ENCODE assay signal across 8 cellular contexts in genomic region chr22:42855726-42856125, GRCh38. TPM values are rescaled to one million over a fixed set of nuclear protein-coding genes. Genes with fewer than 3 reads are reported as not detected.
A peak's percentile ranks its signal among the peaks of the same experiment; 100 is the strongest.
DNase-seq lines count a peak whose midpoint lies in the region; ATAC-seq and TF ChIP-seq lines count a peak whose summit lies in the region.

No MANE protein-coding gene starts in this region.

- no peaks in the 10 kb centered on the region for H3K27me3 ChIP-seq in skeletal muscle satellite cell (ENCODE audit: control insufficient read depth, insufficient read depth, low read length)

- H3K36me3 ChIP-seq in skeletal muscle satellite cell (ENCODE audit: insufficient read depth, low read length), result peaks cover 11% of the 10 kb centered on the region

- peak overlapping the region; percentile 93 for H3K4me2 ChIP-seq in skeletal muscle satellite cell (ENCODE audit: low read length)

- no peaks in the 10 kb centered on the region for H3K9me3 ChIP-seq in skeletal muscle satellite cell (replicated peaks; ENCODE audit: low read length)

- peaks cover 13% of the 10 kb centered on the region for H3K4me1 ChIP-seq in skeletal muscle satellite cell (ENCODE audit: control insufficient read depth, insufficient read depth, low read length)

- peak overlapping the region; percentile 99 for H3K9ac ChIP-seq in skeletal muscle satellite cell (ENCODE audit: low read depth, low read length)

- peak overlapping the region; percentile 84 for H3K27ac ChIP-seq in VCaP

- ATAC-seq in HG03439 (IDR thresholded peaks at IDR 0.05; ENCODE audit: unreplicated experiment), result no peak

- DNase-seq in fibroblast of the aortic adventitia (ENCODE audit: low read depth) (no peak), NCI-H187 treated with DMSO at 0.1 percent for 48 hours (lab: John Stamatoyannopoulos, UW) (no peak), DMS79 (lab: John Stamatoyannopoulos, UW) (no peak), AML-193 (lab: John Stamatoyannopoulos, UW) (no peak)

- H3K4me3 ChIP-seq in GM12875 (ENCODE audit: low read depth, low read length) (peak overlapping the region; percentile 76), fibroblast of the aortic adventitia (ENCODE audit: low read depth, low read length) (peak overlapping the region; percentile 94), skeletal muscle satellite cell (ENCODE audit: low read length) (peak overlapping the region; percentile 100)

- TF ChIP-seq CTCF in GM12875 (IDR thresholded peaks at IDR 0.05; ENCODE audit: borderline replicate concordance, insufficient read depth, low read depth, low read length), result no peak
- no peak for TF ChIP-seq CTCF in VCaP (conservative IDR thresholded peaks at IDR 0.05)
- no peak for TF ChIP-seq CTCF in fibroblast of the aortic adventitia (IDR thresholded peaks at IDR 0.05; ENCODE audit: insufficient read depth, low read length)

RNA-seq across cellular contexts. Expression of gene ARFGAP3, which starts 1.3 kb away (rescaled TPM):
- 34.9 and 69.3 TPM in 2 replicates for total RNA-seq in fibroblast of the aortic adventitia (ENCODE audit: low replicate concordance)
- total RNA-seq in skeletal muscle satellite cell (2012; rRNA removed), result 45.2 and 59.3 TPM in 2 replicates
